9 cellular contexts compared by ENCODE assay signal in the genomic region with DNA sequence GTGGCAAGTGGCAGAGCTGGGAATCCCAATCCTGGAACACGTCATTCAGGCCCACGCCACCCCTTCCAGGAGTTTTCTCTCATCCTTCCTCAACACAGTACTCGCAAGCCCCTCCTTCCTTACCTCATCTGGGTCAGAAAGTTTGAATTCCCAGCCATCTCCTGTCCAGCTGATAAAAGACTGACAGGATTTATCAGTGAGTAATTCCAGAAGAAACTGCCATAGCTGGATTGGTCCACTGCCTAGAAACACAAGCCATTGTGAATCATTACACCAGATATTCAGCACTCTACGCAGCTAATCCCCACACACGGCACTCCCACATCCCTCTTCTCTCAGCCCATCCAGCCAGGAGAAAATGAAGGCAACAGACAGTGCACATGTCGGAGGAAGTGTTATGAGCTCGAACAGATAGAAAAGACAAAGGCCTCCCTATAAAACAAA.
DNase-seq lines count a peak whose midpoint lies in the region; ATAC-seq and TF ChIP-seq lines count a peak whose summit lies in the region.
"Had no signal": no experiment of that assay in that cellular context is flagged by ENCODE, and none has a peak within 500 bp of the region (broad histone marks: within the 10 kb centered on the region; RNA-seq: fewer than 3 reads in every experiment).

No MANE protein-coding gene starts in this region.

- H3K4me1 ChIP-seq in uterus = peaks cover 0 to 5% of the 10 kb centered on the region in 2 donors

- intact Hi-C loops in uterus (cut with DNase I; ENCODE audit: low total_unique reads) = no loop called here

- H3K27ac Mint-ChIP-seq in activated naive CD4-positive, alpha-beta T cell treated with anti-CD3 and anti-CD28 coated beads, Interleukin-2, amount 10 ng/mL, durations not matched to agents 7 days and 5 days = peak overlapping the region; percentile 92
- peak overlapping the region; percentile 77 for H3K27ac Mint-ChIP-seq in mesothelial cell of epicardium

- H3K9me3 ChIP-seq in uterus = no peaks in the 10 kb centered on the region

- H3K4me3 Mint-ChIP-seq in activated naive CD4-positive, alpha-beta T cell treated with anti-CD3 and anti-CD28 coated beads, Interleukin-2, amount 10 ng/mL, durations not matched to agents 7 days and 5 days = peak overlapping the region; percentile 36
- no peak overlapping the region for H3K4me3 Mint-ChIP-seq in mesothelial cell of epicardium

- H3K27me3 ChIP-seq in uterus = no peaks in the 10 kb centered on the region

- no peak for TF ChIP-seq POLR2A in uterus (IDR thresholded peaks at IDR 0.05)

- H3K27me3 Mint-ChIP-seq in activated naive CD4-positive, alpha-beta T cell treated with anti-CD3 and anti-CD28 coated beads, Interleukin-2, amount 10 ng/mL, durations not matched to agents 7 days and 5 days = no peaks in the 10 kb centered on the region
- H3K27me3 Mint-ChIP-seq in mesothelial cell of epicardium (ENCODE audit: low read depth) = no peaks in the 10 kb centered on the region

- peaks cover 93% of the 10 kb centered on the region for H3K4me1 Mint-ChIP-seq in activated naive CD4-positive, alpha-beta T cell treated with anti-CD3 and anti-CD28 coated beads, Interleukin-2, amount 10 ng/mL, durations not matched to agents 7 days and 5 days
- peaks cover 40% of the 10 kb centered on the region for H3K4me1 Mint-ChIP-seq in mesothelial cell of epicardium

- no peak for DNase-seq in activated naive CD4-positive, alpha-beta T cell treated with anti-CD3 and anti-CD28 coated beads, Interleukin-2, amount 10 ng/mL, durations not matched to agents 7 days and 5 days
- no peak for DNase-seq in activated naive CD4-positive, alpha-beta T cell treated with Interleukin-2 at 50 U/mL for 16 hours
- DNase-seq in dedifferentiated amniotic fluid mesenchymal stem cell (ENCODE audit: extremely low spot score) = peak; percentile 78
- DNase-seq in mesothelial cell of epicardium (ENCODE audit: low spot score in 2 of 2, unreplicated experiment in 2 of 2) = no peak
- peak; percentile 57 to 58 for DNase-seq in uterus
- DNase-seq in NCI-H187 treated with DMSO at 0.1 percent for 48 hours (lab: John Stamatoyannopoulos, UW) = no peak
- DNase-seq: Karpas-422 had no signal

- CTCF ChIA-PET in activated naive CD4-positive, alpha-beta T cell treated with anti-CD3 and anti-CD28 coated beads, Interleukin-2, amount 10 ng/mL, durations not matched to agents 7 days and 5 days (lab: Charles Lee) = interaction anchor here (1.0 to 2.5 kb wide), 7 partner anchors 9 to 368 kb away, joined by 3 to 13 read pairs (median 3); no protein-coding TSS in a partner anchor

- H3K36me3 ChIP-seq in uterus = no peaks in the 10 kb centered on the region

- peak overlapping the region; percentile 52 to 71 for H3K27ac ChIP-seq in uterus

- H3K36me3 Mint-ChIP-seq in activated naive CD4-positive, alpha-beta T cell treated with anti-CD3 and anti-CD28 coated beads, Interleukin-2, amount 10 ng/mL, durations not matched to agents 7 days and 5 days = peaks cover 97% of the 10 kb centered on the region
- H3K36me3 Mint-ChIP-seq in mesothelial cell of epicardium = peaks cover 19% of the 10 kb centered on the region

- TF ChIP-seq CTCF in mesothelial cell of epicardium (IDR thresholded peaks at IDR 0.05; ENCODE audit: unreplicated experiment) (no peak), uterus (IDR thresholded peaks at IDR 0.05) (no peak)

- ATAC-seq in HG03045 (IDR thresholded peaks at IDR 0.05; ENCODE audit: unreplicated experiment) (no peak), HG03520 (IDR thresholded peaks at IDR 0.05; ENCODE audit: unreplicated experiment) (no peak)

- no peaks in the 10 kb centered on the region for H3K9me3 Mint-ChIP-seq in activated naive CD4-positive, alpha-beta T cell treated with anti-CD3 and anti-CD28 coated beads, Interleukin-2, amount 10 ng/mL, durations not matched to agents 7 days and 5 days
- H3K9me3 Mint-ChIP-seq in mesothelial cell of epicardium = no peaks in the 10 kb centered on the region

- H3K4me3 ChIP-seq in uterus = no peak overlapping the region

Comparison
In these comparisons a context has a peak if more than half of its experiments do, and no peak if none do; other contexts are left out.
1. DNase-seq: peak in dedifferentiated amniotic fluid mesenchymal stem cell (single experiment) and uterus (2 of 2); none in activated naive CD4-positive, alpha-beta T cell treated with anti-CD3 and anti-CD28 coated beads, Interleukin-2, amount 10 ng/mL, durations not matched to agents 7 days and 5 days (single experiment), activated naive CD4-positive, alpha-beta T cell treated with Interleukin-2 at 50 U/mL for 16 hours (single experiment), mesothelial cell of epicardium (0 of 2) and NCI-H187 treated with DMSO at 0.1 percent for 48 hours (single experiment).